Comparison of ENCODE assay signal across 8 cellular contexts in the genomic region with DNA sequence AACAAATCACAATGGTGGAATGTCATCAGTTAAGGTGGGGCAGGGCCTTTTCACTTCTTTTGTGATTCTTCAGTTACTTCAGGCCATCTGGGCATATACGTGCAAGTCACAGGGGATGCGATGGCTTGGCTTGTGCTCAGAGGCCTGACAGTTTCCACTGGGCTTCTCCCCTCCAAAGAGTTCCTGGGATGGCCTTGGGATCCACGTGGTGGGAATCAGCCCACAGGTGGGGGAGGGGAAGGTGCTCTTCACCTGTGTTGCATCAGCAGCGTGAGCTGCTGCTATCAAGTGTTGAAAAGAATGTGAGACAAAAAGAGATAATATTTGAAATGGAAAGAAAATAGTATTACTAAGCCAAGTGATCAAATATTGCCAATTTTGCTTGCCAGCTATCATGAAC.
DNase-seq lines count a peak whose midpoint lies in the region; ATAC-seq and TF ChIP-seq lines count a peak whose summit lies in the region.
"Not testable (repeated sequence)": the region's sequence is repeated elsewhere in the genome, so short reads cannot be mapped to it uniquely, and the experiment has no call there.

No MANE protein-coding gene starts in this region.

- not testable (repeated sequence) for H3K9me3 ChIP-seq in Caco-2; HUES48 (ENCODE audit: control insufficient read depth, insufficient read depth, low read length); iPS-20b (ENCODE audit: insufficient read depth, low read depth, low read length); muscle layer of duodenum (ENCODE audit: control insufficient read depth in 1 of 2, low read length in 2 of 2); stomach

- not testable (repeated sequence) for H3K9me3 Mint-ChIP-seq in Caco-2 (ENCODE audit: unreplicated experiment)

- H3K36me3 Mint-ChIP-seq in Caco-2 (ENCODE audit: insufficient read depth, unreplicated experiment), result not testable (repeated sequence)

- intact Hi-C loops in Caco-2 (cut with micrococcal nuclease; ENCODE audit: unreplicated experiment), result loop anchor here (5.0 kb wide), 1 partner anchor 55 kb away; no protein-coding TSS in a partner anchor
- intact Hi-C loops in left cardiac atrium (cut with DNase I), result loop anchor here in 1 of 2 donors (10.0 kb wide), 1 partner anchor 123 kb away; no protein-coding TSS in a partner anchor
- intact Hi-C loops in stomach (cut with DNase I; ENCODE audit: low total_unique reads), result not testable (repeated sequence)

- H3K4me3 Mint-ChIP-seq in Caco-2 (ENCODE audit: unreplicated experiment), result peak overlapping the region; percentile 29

- not testable (repeated sequence) for H3K4me3 ChIP-seq in Caco-2 (ENCODE audit: low read depth, low read length); HUES48 (ENCODE audit: low read depth, low read length); iPS-20b (ENCODE audit: low read length); muscle layer of duodenum (ENCODE audit: low read depth in 1 of 2, low read length in 2 of 2); stomach

- CTCF ChIA-PET in Caco-2 (lab: Charles Lee), result not testable (repeated sequence)

- DNase-seq in Caco-2, result peak; percentile 66 to 78
- not testable (repeated sequence) for DNase-seq in epithelial cell of prostate (ENCODE audit: low read depth, low spot score); stomach
- DNase-seq in left cardiac atrium, result peak; percentile 57

- H3K27ac Mint-ChIP-seq in Caco-2 (ENCODE audit: unreplicated experiment), result peak overlapping the region; percentile 89

- H3K4me1 Mint-ChIP-seq in Caco-2 (ENCODE audit: low read depth, unreplicated experiment), result not testable (repeated sequence)

- WGBS in stomach, 5 donors, result 51 to 60% (median 56%) methylated on average over 4 of the region's 4 CpGs

- peak; percentile 61 to 68 for ATAC-seq in left cardiac atrium

- H3K9ac ChIP-seq in HUES48 (ENCODE audit: low read depth, low read length), result 0 out of 2 replicates have a peak overlapping the region, but pooled peaks have one; percentile 33
- H3K9ac ChIP-seq in iPS-20b (ENCODE audit: low read depth, low read length), result peak overlapping the region; percentile 52; the same call in 1 of the 2 replicates

- not testable (repeated sequence) for H3K27me3 Mint-ChIP-seq in Caco-2 (ENCODE audit: insufficient read depth, unreplicated experiment)

- not testable (repeated sequence) for BruUV-seq in Caco-2 (replicated peaks; lab: Mats Ljungman, UMichigan)

- not testable (repeated sequence) for H3K36me3 ChIP-seq in Caco-2 (ENCODE audit: control insufficient read depth, insufficient read depth, low read length); HUES48 (ENCODE audit: control insufficient read depth, insufficient read depth, low read length); iPS-20b (ENCODE audit: insufficient read depth, low read depth, low read length); muscle layer of duodenum (ENCODE audit: control insufficient read depth in 1 of 2, insufficient read depth in 2 of 2, low read length in 2 of 2); stomach

- not testable (repeated sequence) for TF ChIP-seq EP300 in stomach (IDR thresholded peaks at IDR 0.05)

- H3K4me1 ChIP-seq in Caco-2 (peaks cover 60% of the 10 kb centered on the region), HUES48 (ENCODE audit: control insufficient read depth, insufficient read depth, low read length) (peaks cover 52% of the 10 kb centered on the region), iPS-20b (ENCODE audit: insufficient read depth, low read length) (peaks cover 33% of the 10 kb centered on the region), stomach (peaks cover 13 to 46% (median 28%) of the 10 kb centered on the region in 4 donors)
- not testable (repeated sequence) for H3K4me1 ChIP-seq in muscle layer of duodenum (ENCODE audit: control insufficient read depth in 1 of 2, insufficient read depth in 2 of 2, low read length in 2 of 2)

- TF ChIP-seq POLR2A in stomach (IDR thresholded peaks at IDR 0.05), result not testable (repeated sequence)

- TF ChIP-seq CTCF in Caco-2 (IDR thresholded peaks at IDR 0.05; ENCODE audit: insufficient read depth in 1 of 2, low read depth in 1 of 2, low read length in 1 of 2, severe bottlenecking in 1 of 2, unreplicated experiment in 1 of 2); VCaP (conservative IDR thresholded peaks at IDR 0.05); stomach (IDR thresholded peaks at IDR 0.05): not testable (repeated sequence)

- not testable (repeated sequence) for H3K27me3 ChIP-seq in Caco-2 (replicated peaks; ENCODE audit: control insufficient read depth, insufficient read depth, low read length); HUES48 (ENCODE audit: control insufficient read depth, insufficient read depth, low read length); iPS-20b (ENCODE audit: insufficient read depth, low read length); muscle layer of duodenum (ENCODE audit: low read depth, low read length); stomach

- POLR2A ChIA-PET in Caco-2 (lab: Charles Lee), result not testable (repeated sequence)

- H3K27ac ChIP-seq in HUES48 (ENCODE audit: low read depth, low read length) (peak overlapping the region; percentile 87), VCaP (peak overlapping the region; percentile 55), epithelial cell of prostate (peak overlapping the region; percentile 96), iPS-20b (ENCODE audit: low read length) (peak overlapping the region; percentile 64), muscle layer of duodenum (ENCODE audit: low read length) (peak overlapping the region; percentile 35), stomach (peak overlapping the region in 3 of 5 donors; percentile 1 to 56 (median 10))

Comparison
In these comparisons a context has a peak if more than half of its experiments do, and no peak if none do; other contexts are left out.
1. H3K27ac ChIP-seq: peak in every context shown above with its lines; median percentile 96 in epithelial cell of prostate; 87 in HUES48; 64 in iPS-20b; 55 in VCaP; 35 in muscle layer of duodenum; 10 in stomach.